1 cellular context compared by ENCODE assay signal in genomic region chr22:19097518-19097917, GRCh38.
TF ChIP-seq lines count a peak whose summit lies in the region.

No MANE protein-coding gene starts in this region.

TF ChIP-seq in IMR-90, 13 proteins besides CTCF, POLR2A, EP300 and RAD21:
- TF ChIP-seq MAZ (IDR thresholded peaks at IDR 0.05; ENCODE audit: borderline replicate concordance, low read depth, low read length) (no peak), FOS (IDR thresholded peaks at IDR 0.05; ENCODE audit: low read depth, low read length) (no peak), BHLHE40 (IDR thresholded peaks at IDR 0.05; ENCODE audit: low read depth, low read length) (no peak), MAFK (IDR thresholded peaks at IDR 0.05; ENCODE audit: low read depth, low read length) (no peak), MXI1 (IDR thresholded peaks at IDR 0.05; ENCODE audit: borderline replicate concordance, low read depth, low read length) (no peak), ELK1 (IDR thresholded peaks at IDR 0.05; ENCODE audit: borderline replicate concordance, low read depth, low read length) (no peak), NFE2L2 (IDR thresholded peaks at IDR 0.05; ENCODE audit: low read depth, low read length) (no peak), CHD1 (IDR thresholded peaks at IDR 0.05; ENCODE audit: low read depth, low read length) (no peak), RCOR1 (IDR thresholded peaks at IDR 0.05; ENCODE audit: insufficient replicate concordance, low read length) (no peak), CEBPB (IDR thresholded peaks at IDR 0.05; ENCODE audit: low read depth, low read length) (no peak), SMC3 (IDR thresholded peaks at IDR 0.05; ENCODE audit: low read depth, low read length) (no peak)
